Comparison of ENCODE assay signal across 1 cellular context in genomic region chr3:132660056-132660744, GRCh38.
A peak's percentile ranks its signal among the peaks of the same experiment; 100 is the strongest.
TF ChIP-seq lines count a peak whose summit lies in the region.

Gene UBA5, plus strand, starts transcription at chr3:132660329. Its CDS starts 209 bp downstream, at chr3:132660538.

TF ChIP-seq in HepG2, 621 proteins besides CTCF, POLR2A, EP300 and RAD21 (continued from another document and continues in another):
- TF ChIP-seq ZNF142 (CRISPR knock-in tag; IDR thresholded peaks at IDR 0.05) (peak; percentile 78; the same call in 1 of the 2 replicates), CSRNP2 (CRISPR knock-in tag; conservative IDR thresholded peaks at IDR 0.05; ENCODE audit: low read depth) (no peak), ZNF260 (CRISPR knock-in tag; IDR thresholded peaks at IDR 0.05; ENCODE audit: borderline replicate concordance, low read depth) (no peak), CENPX (CRISPR knock-in tag; IDR thresholded peaks at IDR 0.05) (no peak), GRHL1 (CRISPR knock-in tag; conservative IDR thresholded peaks at IDR 0.05) (no peak), HES4 (CRISPR knock-in tag; IDR thresholded peaks at IDR 0.05; ENCODE audit: borderline replicate concordance) (peak; percentile 55; the same call in 1 of the 2 replicates), NFKB2 (CRISPR knock-in tag; IDR thresholded peaks at IDR 0.05; ENCODE audit: borderline replicate concordance) (no peak), PCBP1 (IDR thresholded peaks at IDR 0.05; ENCODE audit: borderline replicate concordance, low read depth, low read length) (no peak), ZNF180 (CRISPR knock-in tag; IDR thresholded peaks at IDR 0.05; ENCODE audit: borderline replicate concordance, low read depth) (no peak), STAT6 (CRISPR knock-in tag; IDR thresholded peaks at IDR 0.05; ENCODE audit: borderline replicate concordance) (no peak), TERF1 (CRISPR knock-in tag; IDR thresholded peaks at IDR 0.05) (no peak), HMGXB3 (CRISPR knock-in tag; IDR thresholded peaks at IDR 0.05; ENCODE audit: borderline replicate concordance) (peak; percentile 67; the same call in 1 of the 2 replicates), TAF1 (CRISPR knock-in tag; IDR thresholded peaks at IDR 0.05) (peak; percentile 90), JUNB (CRISPR knock-in tag; IDR thresholded peaks at IDR 0.05; ENCODE audit: borderline replicate concordance) (no peak), FOSL1 (CRISPR knock-in tag; IDR thresholded peaks at IDR 0.05; ENCODE audit: borderline replicate concordance) (0 out of 2 replicates have a peak, but pooled peaks have one; percentile 5), ZFP36L2 (CRISPR knock-in tag; IDR thresholded peaks at IDR 0.05) (0 out of 2 replicates have a peak, but pooled peaks have one; percentile 45), REST (IDR thresholded peaks at IDR 0.05; ENCODE audit: borderline replicate concordance in 1 of 2, low read depth in 1 of 2, low read length in 2 of 2) (no peak; a peak in 1 of 4 replicates), ZNF556 (CRISPR knock-in tag; IDR thresholded peaks at IDR 0.05; ENCODE audit: borderline replicate concordance) (no peak), CREBL2 (CRISPR knock-in tag; IDR thresholded peaks at IDR 0.05; ENCODE audit: borderline replicate concordance) (peak; percentile 85; the same call in 1 of the 2 replicates), ARID5B (CRISPR knock-in tag; IDR thresholded peaks at IDR 0.05) (peak; percentile 33; the same call in 1 of the 2 replicates), ZFP36L1 (CRISPR knock-in tag; IDR thresholded peaks at IDR 0.05) (no peak), ZNF780A (CRISPR knock-in tag; IDR thresholded peaks at IDR 0.05) (no peak), ZNF879 (CRISPR knock-in tag; IDR thresholded peaks at IDR 0.05) (no peak), ZNF33B (CRISPR knock-in tag; IDR thresholded peaks at IDR 0.05) (peak; percentile 54; the same call in 1 of the 2 replicates)
